ENCODE assay signal across 30 cellular contexts in genomic region chrX:77795124-77795523, GRCh38.
"Had no signal": no experiment of that assay in that cellular context is flagged by ENCODE, and none has a peak within 500 bp of the region (broad histone marks: within the 10 kb centered on the region; RNA-seq: fewer than 3 reads in every experiment).

No MANE protein-coding gene starts in this region.

- H3K4me2 ChIP-seq: smooth muscle cell had no signal

- H3K4me1 ChIP-seq: parathyroid adenoma, psoas muscle, spleen, suprapubic skin, testis, tibial artery, transverse colon, upper lobe of right lung, uterus had no signal

- H3K9me3 ChIP-seq: neutrophil, ovary, psoas muscle, spleen, suprapubic skin, testis, tibial artery, transverse colon, upper lobe of right lung, uterus had no signal

- DNase-seq: naive thymus-derived CD8-positive, alpha-beta T cell; nephron progenitor cell; nucleus accumbens; ovary; posterior cingulate gyrus; psoas muscle; right cardiac atrium; spleen; stimulated activated CD4-positive, alpha-beta T cell treated with anti-CD3 and anti-CD28 coated beads, Interleukin-12 subunit alpha, Interleukin-12 subunit beta, amount 100 ng/mL, for 4 hours; stimulated activated CD4-positive, alpha-beta T cell treated with anti-CD3 and anti-CD28 coated beads, Interleukin-1b, Interleukin-23, amount 100 ng/mL, for 48 hours; stimulated activated CD4-positive, alpha-beta T cell treated with anti-CD3 and anti-CD28 coated beads, Interleukin-4, amount 100 ng/mL, for 1 hour; stimulated activated CD4-positive, alpha-beta T cell treated with anti-CD3 and anti-CD28 coated beads, Interleukin-4, amount 100 ng/mL, for 4 hours; stimulated activated CD8-positive, alpha-beta memory T cell treated with anti-CD3 and anti-CD28 coated beads, Interleukin-4, amount 100 ng/mL, for 48 hours; stimulated activated naive CD4-positive, alpha-beta T cell; stimulated activated naive CD8-positive, alpha-beta T cell treated with anti-CD3 and anti-CD28 coated beads, Interleukin-15, amount 100 ng/mL, for 72 hours; stimulated activated naive CD8-positive, alpha-beta T cell treated with anti-CD3 and anti-CD28 coated beads, Interleukin-15, Interleukin-2, amounts not matched to agents 100 U/mL and 50 U/mL, for 24 hours; substantia nigra; testis; tibial artery; transverse colon; upper lobe of right lung; uterus had no signal

- H3K36me3 ChIP-seq: neutrophil, ovary, spleen, suprapubic skin, tibial artery, transverse colon, upper lobe of right lung, uterus had no signal

- H3K27me3 ChIP-seq: neutrophil, ovary, spleen, suprapubic skin, testis, tibial artery, transverse colon, upper lobe of right lung, uterus had no signal

- H3K4me3 ChIP-seq: ovary, psoas muscle, skin epidermis, smooth muscle cell, spleen, suprapubic skin, testis, tibial artery, transverse colon, upper lobe of right lung, uterus had no signal

- H3K79me2 ChIP-seq: parathyroid adenoma had no signal

- ATAC-seq: naive thymus-derived CD8-positive, alpha-beta T cell; natural killer cell treated with Interleukin-12 subunit alpha and Interleukin-12 subunit beta and Interleukin-15 and Interleukin-18, amount 100 ng/mL, for 72 hours; psoas muscle; right cardiac atrium; sciatic nerve; stimulated activated memory B cell treated with anti-CD40 and anti-IgM and Interleukin-4, amounts not matched to agents 10 μg/mL and 1 μg/mL and 100 μg/mL, for 72 hours; stimulated activated naive CD8-positive, alpha-beta T cell treated with anti-CD3 and anti-CD28 coated beads, Interleukin-15, amount 100 ng/mL, for 72 hours; stimulated activated naive CD8-positive, alpha-beta T cell treated with anti-CD3 and anti-CD28 coated beads, Interleukin-15, Interleukin-2, amounts not matched to agents 100 U/mL and 50 U/mL, for 24 hours; upper lobe of right lung had no signal

- H3K9ac ChIP-seq: parathyroid adenoma had no signal

- H2AFZ ChIP-seq: parathyroid adenoma had no signal

- H3K27ac ChIP-seq: neutrophil, ovary, parathyroid adenoma, psoas muscle, skin epidermis, spleen, suprapubic skin, testis, tibial artery, transverse colon, upper lobe of right lung, uterus had no signal
